ENCODE assay signal across 20 cellular contexts in the genomic region with DNA sequence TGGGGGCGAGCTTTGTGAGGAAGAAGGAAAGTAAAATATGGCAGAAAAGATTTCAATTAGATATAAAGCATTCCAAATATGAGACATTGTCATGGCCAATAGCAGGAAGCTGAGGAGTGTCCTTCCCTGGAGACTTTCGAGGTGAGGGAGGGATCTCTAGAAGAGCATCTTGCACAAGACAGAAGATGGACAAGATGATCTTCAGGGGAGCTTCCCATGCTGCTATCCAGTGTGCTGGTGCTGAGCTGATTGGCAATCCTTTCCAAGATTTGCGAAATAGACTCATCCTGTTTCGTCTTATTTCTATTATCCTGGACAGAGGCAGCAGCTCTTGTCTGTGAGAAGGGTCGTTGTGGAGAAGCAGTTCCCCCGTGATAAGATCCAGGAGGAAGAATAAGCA.
A peak's percentile ranks its signal among the peaks of the same experiment; 100 is the strongest.
DNase-seq lines count a peak whose midpoint lies in the region; ATAC-seq, FAIRE-seq and TF ChIP-seq lines count a peak whose summit lies in the region.
"Had no signal": no experiment of that assay in that cellular context is flagged by ENCODE, and none has a peak within 500 bp of the region (broad histone marks: within the 10 kb centered on the region; RNA-seq: fewer than 3 reads in every experiment).

No MANE protein-coding gene starts in this region.

- H3K9me3 ChIP-seq in GM12878 (replicated peaks; ENCODE audit: control insufficient read depth, insufficient read depth, low read length) (no peaks in the 10 kb centered on the region), hepatocyte (ENCODE audit: low read depth) (no peaks in the 10 kb centered on the region), gastrocnemius medialis (no peaks in the 10 kb centered on the region)

- CTCF ChIA-PET in GM12878 (lab: Yijun Ruan, JAX), result no interaction called here

- H3F3A ChIP-seq in GM23338 (replicated peaks; ENCODE audit: low read depth), result no peaks in the 10 kb centered on the region

- H3K27me3 ChIP-seq in GM23338 (ENCODE audit: insufficient read depth), result no peaks in the 10 kb centered on the region
- no peaks in the 10 kb centered on the region; a peak in 1 of 4 replicates for H3K27me3 ChIP-seq in GM12878 (replicated peaks in 1 of 2; ENCODE audit: control insufficient read depth in 2 of 2, insufficient read depth in 2 of 2, low read length in 1 of 2)
- no peaks in the 10 kb centered on the region for H3K27me3 ChIP-seq in hepatocyte
- no peaks in the 10 kb centered on the region for H3K27me3 ChIP-seq in gastrocnemius medialis

- TF ChIP-seq EP300 in GM12878 (IDR thresholded peaks at IDR 0.05; ENCODE audit: borderline replicate concordance in 1 of 2, control insufficient read depth in 1 of 2, low read depth in 2 of 2, low read length in 2 of 2), result no peak

- intact Hi-C loops in GM12878 (cut with micrococcal nuclease; ENCODE audit: unreplicated experiment) (no loop called here), gastrocnemius medialis (cut with DNase I; ENCODE audit: low total_unique reads) (no loop called here)

- TF ChIP-seq CTCF in GM23338 (conservative IDR thresholded peaks at IDR 0.05; ENCODE audit: low read depth in 2 of 2) (no peak), GM12878 (IDR thresholded peaks at IDR 0.05 in 2 of 3, conservative IDR thresholded peaks at IDR 0.05 in 1 of 3; ENCODE audit: control insufficient read depth in 2 of 3, extremely low read depth in 1 of 3, insufficient read depth in 1 of 3, low read depth in 3 of 3, low read length in 3 of 3) (no peak), hepatocyte (IDR thresholded peaks at IDR 0.05; ENCODE audit: poor library complexity) (no peak), gastrocnemius medialis (IDR thresholded peaks at IDR 0.05 in 4 of 5, conservative IDR thresholded peaks at IDR 0.05 in 1 of 5) (no peak)

- no peak overlapping the region for H3K27ac Mint-ChIP-seq in GM23338
- H3K27ac Mint-ChIP-seq: B cell; CD4-positive, alpha-beta memory T cell had no signal

- H4K20me1 ChIP-seq in GM23338 (replicated peaks; ENCODE audit: insufficient read depth), result no peaks in the 10 kb centered on the region
- H4K20me1 ChIP-seq in GM12878 (ENCODE audit: control insufficient read depth, insufficient read depth), result no peaks in the 10 kb centered on the region
- no peaks in the 10 kb centered on the region for H4K20me1 ChIP-seq in hepatocyte (ENCODE audit: insufficient read depth, poor library complexity, severe bottlenecking)

- H3K4me2 ChIP-seq in GM23338 (no peak overlapping the region), GM12878 (ENCODE audit: control insufficient read depth, insufficient read depth) (no peak overlapping the region), hepatocyte (no peak overlapping the region)

- FAIRE-seq in GM12878 (lab: Jason Lieb, UNC), result no peak
- FAIRE-seq: K562 had no signal

- no peak overlapping the region for H3K9ac ChIP-seq in GM12878 (ENCODE audit: control insufficient read depth, insufficient read depth, low read length)

- no peaks in the 10 kb centered on the region for H3K27me3 Mint-ChIP-seq in GM23338 (ENCODE audit: insufficient read depth, low read depth, poor library complexity)

- peaks cover 6% of the 10 kb centered on the region for H3K4me1 Mint-ChIP-seq in GM23338
- H3K4me1 Mint-ChIP-seq: B cell; CD4-positive, alpha-beta memory T cell had no signal

- in situ Hi-C loops in GM12878 (cut with MboI) (no loop called here), gastrocnemius medialis (cut with MboI; ENCODE audit: low sequenced_read_pairs in 4 of 4) (no loop called here)

- SMC1A ChIA-PET in GM12878 (lab: Charles Lee; ENCODE audit: uncharacterized antibody, unreplicated experiment), result no interaction called here

- H3K9me2 ChIP-seq in GM23338 (ENCODE audit: insufficient read depth) (0 out of 2 replicates have a peak, but pooled peaks cover 3% of the 10 kb centered on the region), hepatocyte (replicated peaks; ENCODE audit: insufficient read depth) (no peaks in the 10 kb centered on the region)

- H2AFZ ChIP-seq in GM23338 (no peak overlapping the region), GM12878 (ENCODE audit: control insufficient read depth, low read depth, low read length) (no peak overlapping the region), hepatocyte (no peak overlapping the region)

- ATAC-seq in GM23338 (no peak), GM12878 (no peak), gastrocnemius medialis (no peak), HG02798 (IDR thresholded peaks at IDR 0.05; ENCODE audit: poor library complexity, unreplicated experiment) (no peak), GM18505 (IDR thresholded peaks at IDR 0.05; ENCODE audit: unreplicated experiment) (no peak)
- ATAC-seq: K562 had no signal

- H3K9me3 Mint-ChIP-seq in GM23338, result no peaks in the 10 kb centered on the region

- no TSS peak for BruUV-seq in GM12878 (replicated peaks; lab: Mats Ljungman, UMichigan)

- H3K36me3 Mint-ChIP-seq in GM23338 (ENCODE audit: low read depth), result no peaks in the 10 kb centered on the region
- H3K36me3 Mint-ChIP-seq: CD4-positive, alpha-beta memory T cell had no signal

- H3K4me3 ChIP-seq in GM23338 (no peak overlapping the region), GM12878 (no peak overlapping the region), hepatocyte (no peak overlapping the region), gastrocnemius medialis (no peak overlapping the region)
- H3K4me3 ChIP-seq: K562 had no signal

- H3K27ac ChIP-seq in GM23338 (ENCODE audit: low read depth), result no peak overlapping the region
- no peak overlapping the region for H3K27ac ChIP-seq in GM12878 (ENCODE audit: control insufficient read depth, insufficient read depth)
- no peak overlapping the region for H3K27ac ChIP-seq in hepatocyte
- H3K27ac ChIP-seq in gastrocnemius medialis, result no peak overlapping the region

- H3K36me3 ChIP-seq in GM23338 (ENCODE audit: insufficient read depth), result no peaks in the 10 kb centered on the region
- no peaks in the 10 kb centered on the region for H3K36me3 ChIP-seq in GM12878 (ENCODE audit: control insufficient read depth in 2 of 2, insufficient read depth in 2 of 2, low read length in 1 of 2)
- H3K36me3 ChIP-seq in hepatocyte (replicated peaks; ENCODE audit: insufficient read depth, low read depth), result no peaks in the 10 kb centered on the region
- H3K36me3 ChIP-seq in gastrocnemius medialis, result no peaks in the 10 kb centered on the region

- no peak overlapping the region for H3K4me3 Mint-ChIP-seq in GM23338
- H3K4me3 Mint-ChIP-seq: B cell; CD4-positive, alpha-beta memory T cell had no signal

- TF ChIP-seq RAD21 in GM12878 (IDR thresholded peaks at IDR 0.05; ENCODE audit: insufficient read depth, low read depth, low read length), result no peak

- POLR2A ChIA-PET in GM12878 (lab: Charles Lee), result no interaction called here

- 4% methylated on average over 6 of the region's 6 CpGs for WGBS in GM12878 (ENCODE audit: insufficient coverage, insufficient replicate concordance, low lambda C conversion rate, missing lambda C conversion rate)
- WGBS in hepatocyte (ENCODE audit: low lambda C conversion rate, missing lambda C conversion rate), result 71% methylated on average over 6 of the region's 6 CpGs

- TF ChIP-seq POLR2A in GM12878 (IDR thresholded peaks at IDR 0.05; ENCODE audit: low read depth, low read length), result no peak
- TF ChIP-seq POLR2A in gastrocnemius medialis (IDR thresholded peaks at IDR 0.05), result no peak
- TF ChIP-seq POLR2A in GM18505 (IDR thresholded peaks at IDR 0.05; ENCODE audit: borderline replicate concordance, extremely low read depth, insufficient read depth, insufficient read length), result no peak

- RAD21 ChIA-PET in GM12878 (lab: Charles Lee; ENCODE audit: unreplicated experiment), result interaction anchor here (0.8 kb wide), 1 partner anchor 452 kb away, joined by 3 read pairs; no protein-coding TSS in a partner anchor

- H3K79me2 ChIP-seq in GM23338 (replicated peaks; ENCODE audit: insufficient read depth) (no peaks in the 10 kb centered on the region), GM12878 (ENCODE audit: control insufficient read depth, insufficient read depth, low read length) (no peaks in the 10 kb centered on the region), hepatocyte (no peaks in the 10 kb centered on the region)

- no peaks in the 10 kb centered on the region for H3K4me1 ChIP-seq in GM23338 (ENCODE audit: insufficient read depth)
- H3K4me1 ChIP-seq in GM12878 (ENCODE audit: control insufficient read depth, insufficient read depth, low read length), result no peaks in the 10 kb centered on the region
- no peaks in the 10 kb centered on the region for H3K4me1 ChIP-seq in hepatocyte (ENCODE audit: insufficient read depth)
- no peaks in the 10 kb centered on the region for H3K4me1 ChIP-seq in gastrocnemius medialis

- DNase-seq in EH (ENCODE audit: low read depth) (peak; percentile 18), GM23338 (ENCODE audit: low spot score) (no peak), GM12878 (ENCODE audit: low read depth, low spot score) (no peak), hepatocyte (ENCODE audit: low spot score) (peak; percentile 27), gastrocnemius medialis (no peak)
- DNase-seq: ACHN; CD4-positive, alpha-beta memory T cell; DMS79; GF-D8; HCEC 1CT; NCI-H1048; NCI-H146; NCI-H2081 treated with DMSO at 0.1 percent for 48 hours; NCI-H226; NCI-H526 treated with DMSO at 0.1 percent for 48 hours; OCI-M1 had no signal

TF ChIP-seq in GM23338, 12 proteins besides CTCF, POLR2A, EP300 and RAD21 (continues in another document):
- TF ChIP-seq ZNF331 (CRISPR knock-in tag; IDR thresholded peaks at IDR 0.05; ENCODE audit: low read depth), result no peak
- TF ChIP-seq, protein P1, sequence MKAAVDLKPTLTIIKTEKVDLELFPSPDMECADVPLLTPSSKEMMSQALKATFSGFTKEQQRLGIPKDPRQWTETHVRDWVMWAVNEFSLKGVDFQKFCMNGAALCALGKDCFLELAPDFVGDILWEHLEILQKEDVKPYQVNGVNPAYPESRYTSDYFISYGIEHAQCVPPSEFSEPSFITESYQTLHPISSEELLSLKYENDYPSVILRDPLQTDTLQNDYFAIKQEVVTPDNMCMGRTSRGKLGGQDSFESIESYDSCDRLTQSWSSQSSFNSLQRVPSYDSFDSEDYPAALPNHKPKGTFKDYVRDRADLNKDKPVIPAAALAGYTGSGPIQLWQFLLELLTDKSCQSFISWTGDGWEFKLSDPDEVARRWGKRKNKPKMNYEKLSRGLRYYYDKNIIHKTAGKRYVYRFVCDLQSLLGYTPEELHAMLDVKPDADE (IDR thresholded peaks at IDR 0.05), result no peak

TF ChIP-seq in GM12878, 131 proteins besides CTCF, POLR2A, EP300 and RAD21 (continues in another document):
- no peak for TF ChIP-seq NR2C1 (IDR thresholded peaks at IDR 0.05)

Comparison
In these comparisons a context has a peak if more than half of its experiments do, and no peak if none do; other contexts are left out.
1. DNase-seq: peak in EH (single experiment) and hepatocyte (single experiment); none in GM23338 (single experiment), GM12878 (single experiment) and gastrocnemius medialis (0 of 2).